ENCODE assay signal across 16 cellular contexts in genomic region chr14:81350344-81351096, GRCh38. TPM values are rescaled to one million over a fixed set of nuclear protein-coding genes. Genes with fewer than 3 reads are reported as not detected.
DNase-seq lines count a peak whose midpoint lies in the region; ATAC-seq, FAIRE-seq and TF ChIP-seq lines count a peak whose summit lies in the region.
"Had no signal": no experiment of that assay in that cellular context is flagged by ENCODE, and none has a peak within 500 bp of the region (broad histone marks: within the 10 kb centered on the region; RNA-seq: fewer than 3 reads in every experiment).

No MANE protein-coding gene starts in this region.

- no peaks in the 10 kb centered on the region for H3K4me1 ChIP-seq in left ventricle myocardium inferior

- TF ChIP-seq CTCF in left ventricle myocardium inferior (IDR thresholded peaks at IDR 0.05; ENCODE audit: borderline replicate concordance) (no peak), brain (conservative IDR thresholded peaks at IDR 0.05) (no peak)

- H3K27me3 Mint-ChIP-seq in brain = peaks cover 3% of the 10 kb centered on the region

- intact Hi-C loops in Right ventricle myocardium superior (cut with DNase I) = no loop called here
- intact Hi-C loops in left ventricle myocardium inferior (cut with micrococcal nuclease) = no loop called here

- H3K9me3 Mint-ChIP-seq in brain = peaks cover 16 to 30% (median 18%) of the 10 kb centered on the region in 5 experiments

- no peak overlapping the region for H3K4me3 ChIP-seq in left ventricle myocardium inferior
- H3K4me3 ChIP-seq: SK-N-MC had no signal

- no peaks in the 10 kb centered on the region for H3K27me3 ChIP-seq in left ventricle myocardium inferior (ENCODE audit: low read depth)

- H3K9me3 ChIP-seq in left ventricle myocardium inferior (replicated peaks) = peaks cover 33% of the 10 kb centered on the region

- no peaks in the 10 kb centered on the region for H3K36me3 ChIP-seq in left ventricle myocardium inferior

- ATAC-seq in Right ventricle myocardium superior (ENCODE audit: poor library complexity) = peak; percentile 22
- ATAC-seq: Panc1 had no signal

- peaks cover 16% of the 10 kb centered on the region for H3K36me3 Mint-ChIP-seq in brain

- peak overlapping the region in 4 of 5 experiments; percentile 24 to 57 (median 50) for H3K27ac Mint-ChIP-seq in brain

- DNase-seq in Right ventricle myocardium superior (no peak), left ventricle myocardium inferior (no peak), KG1 (lab: John Stamatoyannopoulos, UW) (no peak), OCI-M1 (lab: John Stamatoyannopoulos, UW) (no peak), NK-92 (lab: John Stamatoyannopoulos, UW; ENCODE audit: unreplicated experiment) (no peak)
- DNase-seq: DMS 273 treated with DMSO at 0.1 percent for 48 hours, GOT3, NCI-H1048, NCI-H1694, NCI-H774 had no signal

- peak; percentile 92 for FAIRE-seq in islet of Langerhans (lab: Jason Lieb, UNC)

- no peak overlapping the region for H3K27ac ChIP-seq in left ventricle myocardium inferior (replicated peaks)
- H3K27ac ChIP-seq: C4-2B, KMS-11, SK-N-MC had no signal

- no peak overlapping the region for H3K4me3 Mint-ChIP-seq in brain

- H3K4me1 Mint-ChIP-seq in brain = no peaks in the 10 kb centered on the region

RNA-seq across cellular contexts. Expression of gene STON2, which starts 49.6 kb away (rescaled TPM):
- total RNA-seq in Right ventricle myocardium superior (12.0 TPM), left ventricle myocardium inferior (8.3 TPM)
- polyA plus RNA-seq in brain (ENCODE audit: insufficient read depth, low read depth, low replicate concordance) = 8.6 TPM
